27 cellular contexts compared by ENCODE assay signal in genomic region chr1:164363980-164364379, GRCh38.
"Had no signal": no experiment of that assay in that cellular context is flagged by ENCODE, and none has a peak within 500 bp of the region (broad histone marks: within the 10 kb centered on the region; RNA-seq: fewer than 3 reads in every experiment).

No MANE protein-coding gene starts in this region.

- DNase-seq: activated CD4-positive, alpha-beta T cell treated with anti-CD3 and anti-CD28 coated beads, Interleukin-2, amount 10 ng/mL, durations not matched to agents 7 days and 5 days; activated CD4-positive, alpha-beta T cell treated with anti-CD3 and anti-CD28 coated beads, Interleukin-2, amount 50 U/mL, for 48 hours; activated CD8-positive, alpha-beta memory T cell treated with anti-CD3 and anti-CD28 coated beads, Interleukin-2, amount 50 U/mL, for 4 hours; activated CD8-positive, alpha-beta T cell treated with anti-CD3 and anti-CD28 coated beads, Interleukin-2, amount 10 ng/mL, durations not matched to agents 7 days and 5 days; activated effector memory CD4-positive, alpha-beta T cell treated with Interleukin-2 at 50 U/mL for 16 hours; activated naive CD4-positive, alpha-beta T cell treated with anti-CD3 and anti-CD28 coated beads, Interleukin-2, amount 10 ng/mL, durations not matched to agents 7 days and 5 days; activated naive CD8-positive, alpha-beta T cell treated with anti-CD3 and anti-CD28 coated beads, Interleukin-2, amount 50 U/mL, for 24 hours; activated T-cell treated with anti-CD3 and anti-CD28 coated beads for 4 hours; activated T-cell treated with anti-CD3 and anti-CD28 coated beads, Interleukin-2, amount 50 U/mL, for 4 hours; anterior cingulate cortex; brain microvascular endothelial cell; MM.1S; MV-4-11; NCI-H1092; NCI-H1436 treated with DMSO at 0.1 percent for 48 hours; NCI-H1694 treated with DMSO at 0.1 percent for 48 hours; NCI-H2081; NCI-H2171 treated with DMSO at 0.1 percent for 48 hours; NCI-H2227 treated with DMSO at 0.1 percent for 48 hours; NCI-H524 treated with DMSO at 0.1 percent for 48 hours; PC-9; SHP77; SJCRH30; T1000 had no signal

- H3K4me1 ChIP-seq: SJCRH30 had no signal

- H3K4me3 ChIP-seq: PC-9, SJCRH30, SK-N-MC had no signal

- H3K27me3 ChIP-seq: brain microvascular endothelial cell, SJCRH30 had no signal

- H3K9me3 ChIP-seq: SJCRH30 had no signal

- H3K36me3 ChIP-seq: brain microvascular endothelial cell, SJCRH30 had no signal

- ATAC-seq: activated CD8-positive, alpha-beta T cell treated with anti-CD3 and anti-CD28 coated beads, Interleukin-2, amount 10 ng/mL, durations not matched to agents 7 days and 5 days; activated naive CD8-positive, alpha-beta T cell treated with anti-CD3 and anti-CD28 coated beads, Interleukin-2, amount 50 U/mL, for 24 hours; activated T-cell treated with anti-CD3 and anti-CD28 coated beads, Interleukin-2, amount 50 U/mL, for 4 hours had no signal

- H3K27ac ChIP-seq: brain microvascular endothelial cell, KMS-11, PC-9, RWPE1, SJCRH30, SK-N-MC had no signal
